Comparison of ENCODE assay signal across 21 cellular contexts in genomic region chr6:103937389-103937788, GRCh38.
A peak's percentile ranks its signal among the peaks of the same experiment; 100 is the strongest.
DNase-seq lines count a peak whose midpoint lies in the region; ATAC-seq, FAIRE-seq and TF ChIP-seq lines count a peak whose summit lies in the region.
"Had no signal": no experiment of that assay in that cellular context is flagged by ENCODE, and none has a peak within 500 bp of the region (broad histone marks: within the 10 kb centered on the region; RNA-seq: fewer than 3 reads in every experiment).

No MANE protein-coding gene starts in this region.

- no peak for TF ChIP-seq EP300 in A549 (IDR thresholded peaks at IDR 0.05)
- TF ChIP-seq EP300 in K562 (IDR thresholded peaks at IDR 0.05; ENCODE audit: low read length), result no peak

- H3K27ac ChIP-seq in A549 (no peak overlapping the region), GM23338 (ENCODE audit: low read depth) (no peak overlapping the region), K562 (ENCODE audit: extremely low read depth, low read depth, low read length) (no peak overlapping the region)
- H3K27ac ChIP-seq: BLaER1 treated with 17β-estradiol and CSF1 and Interleukin-3, amounts not matched to agents 10 nM and 100 nM; C4-2B had no signal

- no peaks in the 10 kb centered on the region for H3K4me1 Mint-ChIP-seq in GM23338
- H3K4me1 Mint-ChIP-seq: B cell had no signal

- H3K4me3 Mint-ChIP-seq in GM23338, result no peak overlapping the region
- H3K4me3 Mint-ChIP-seq: B cell; CD4-positive, alpha-beta T cell; CD8-positive, alpha-beta T cell had no signal

- CTCF ChIA-PET in A549 (lab: Yijun Ruan, JAX) (no interaction called here), K562 (lab: Yijun Ruan, JAX; ENCODE audit: low intra/inter-chr PET ratio) (no interaction called here)

- DNase-seq in A549 (ENCODE audit: low read depth in 1 of 2, low spot score in 1 of 2) (no peak), GM23338 (ENCODE audit: low spot score) (no peak), K562 (ENCODE audit: extremely low read depth in 1 of 4, low spot score in 3 of 4) (no peak), NCI-H1105 treated with DMSO at 0.1 percent for 48 hours (lab: John Stamatoyannopoulos, UW) (no peak), HUDEP-2 (lab: John Stamatoyannopoulos, UW; ENCODE audit: unreplicated experiment in 76 of 76) (no peak)
- DNase-seq: 8988T; AML-193; Caco-2; Calu3; CD4-positive, alpha-beta T cell; CD8-positive, alpha-beta T cell; DMS79 treated with DMSO at 0.1 percent for 48 hours; GF-D8 had no signal

- H3K4me2 ChIP-seq in A549 (no peak overlapping the region), GM23338 (no peak overlapping the region), K562 (ENCODE audit: insufficient read depth, low read length) (no peak overlapping the region)
- H3K4me2 ChIP-seq: BLaER1 treated with 17β-estradiol and CSF1 and Interleukin-3, amounts not matched to agents 10 nM and 100 nM had no signal

- no peaks in the 10 kb centered on the region for H3K27me3 Mint-ChIP-seq in GM23338 (ENCODE audit: insufficient read depth, low read depth, poor library complexity)
- H3K27me3 Mint-ChIP-seq: B cell; CD4-positive, alpha-beta T cell had no signal

- H3K9me3 Mint-ChIP-seq in GM23338, result no peaks in the 10 kb centered on the region

- no peaks in the 10 kb centered on the region for H3K36me3 Mint-ChIP-seq in GM23338 (ENCODE audit: low read depth)
- H3K36me3 Mint-ChIP-seq: CD8-positive, alpha-beta T cell had no signal

- no peaks in the 10 kb centered on the region for H3K9me3 ChIP-seq in A549
- no peaks in the 10 kb centered on the region for H3K9me3 ChIP-seq in K562 (replicated peaks; ENCODE audit: control insufficient read depth, insufficient read depth, low read depth, low read length)
- H3K9me3 ChIP-seq: Caco-2 had no signal

- H3K4me1 ChIP-seq in A549 (no peaks in the 10 kb centered on the region), GM23338 (ENCODE audit: insufficient read depth) (no peaks in the 10 kb centered on the region), K562 (replicated peaks in 1 of 2; ENCODE audit: control insufficient read depth in 2 of 2, insufficient read depth in 2 of 2, low read length in 2 of 2) (no peaks in the 10 kb centered on the region)
- H3K4me1 ChIP-seq: Caco-2 had no signal

- 0 out of 2 replicates have a peak overlapping the region, but pooled peaks have one; percentile 50 for H3K27ac Mint-ChIP-seq in GM23338
- H3K27ac Mint-ChIP-seq: B cell; CD4-positive, alpha-beta T cell; CD8-positive, alpha-beta T cell had no signal

- H3K9ac ChIP-seq in K562 (ENCODE audit: insufficient read depth in 1 of 2, low read depth in 2 of 2, low read length in 2 of 2), result no peak overlapping the region
- H3K9ac ChIP-seq: BLaER1 treated with 17β-estradiol and CSF1 and Interleukin-3, amounts not matched to agents 10 nM and 100 nM had no signal

- H2AFZ ChIP-seq in GM23338 (no peak overlapping the region), K562 (ENCODE audit: low read depth, low read length) (no peak overlapping the region)

- TF ChIP-seq RAD21 in A549 (conservative IDR thresholded peaks at IDR 0.05 in 1 of 2, IDR thresholded peaks at IDR 0.05 in 1 of 2), result no peak
- no peak for TF ChIP-seq RAD21 in K562 (CRISPR knock-in tag; conservative IDR thresholded peaks at IDR 0.05 in 1 of 2, IDR thresholded peaks at IDR 0.05 in 1 of 2)

- POLR2A ChIA-PET in A549 (lab: Yijun Ruan, JAX) (no interaction called here), K562 (lab: Yijun Ruan, JAX) (no interaction called here)

- H3K27me3 ChIP-seq in GM23338 (ENCODE audit: insufficient read depth) (no peaks in the 10 kb centered on the region), K562 (ENCODE audit: control insufficient read depth in 2 of 2, insufficient read depth in 2 of 2, low read length in 2 of 2) (no peaks in the 10 kb centered on the region)
- H3K27me3 ChIP-seq: BLaER1 treated with 17β-estradiol and CSF1 and Interleukin-3, amounts not matched to agents 10 nM and 100 nM had no signal

- no peaks in the 10 kb centered on the region; the same call in 1 of the 2 replicates for H3K36me3 ChIP-seq in GM23338 (ENCODE audit: insufficient read depth)
- no peaks in the 10 kb centered on the region for H3K36me3 ChIP-seq in K562 (ENCODE audit: control insufficient read depth, insufficient read depth, low read length)
- H3K36me3 ChIP-seq: BLaER1 treated with 17β-estradiol and CSF1 and Interleukin-3, amounts not matched to agents 10 nM and 100 nM had no signal

- intact Hi-C loops in K562 (cut with micrococcal nuclease), result no loop called here

- H3K79me2 ChIP-seq in GM23338 (replicated peaks; ENCODE audit: insufficient read depth) (no peaks in the 10 kb centered on the region), K562 (ENCODE audit: control insufficient read depth, insufficient read depth, low read length) (no peaks in the 10 kb centered on the region)

- no peak for ATAC-seq in A549
- ATAC-seq in GM23338, result no peak
- no peak for ATAC-seq in K562
- ATAC-seq: CD8-positive, alpha-beta T cell had no signal

- H3K4me3 ChIP-seq in A549, result no peak overlapping the region
- H3K4me3 ChIP-seq in GM23338, result no peak overlapping the region
- no peak overlapping the region for H3K4me3 ChIP-seq in K562
- H3K4me3 ChIP-seq: BLaER1 treated with 17β-estradiol and CSF1 and Interleukin-3, amounts not matched to agents 10 nM and 100 nM had no signal

- no peak for FAIRE-seq in A549 (lab: Jason Lieb, UNC)
- no peak for FAIRE-seq in K562 (lab: Jason Lieb, UNC)
- FAIRE-seq: A204.1, D721Med, G401.6, GM12891, GM19239 had no signal

- no TSS peak for BruUV-seq in K562 (replicated peaks; lab: Mats Ljungman, UMichigan)

- TF ChIP-seq POLR2A in A549 (IDR thresholded peaks at IDR 0.05; ENCODE audit: low read length) (no peak), K562 (conservative IDR thresholded peaks at IDR 0.05) (no peak)

- H3K9me1 ChIP-seq in K562 (ENCODE audit: control insufficient read depth, insufficient read depth, low read length), result no peaks in the 10 kb centered on the region

- in situ Hi-C loops in K562 (cut with MboI), result no loop called here

- H4K20me1 ChIP-seq in GM23338 (replicated peaks; ENCODE audit: insufficient read depth) (no peaks in the 10 kb centered on the region), K562 (replicated peaks; ENCODE audit: control insufficient read depth, insufficient read depth, low read length) (no peaks in the 10 kb centered on the region)
- H4K20me1 ChIP-seq: BLaER1 treated with 17β-estradiol and CSF1 and Interleukin-3, amounts not matched to agents 10 nM and 100 nM had no signal

- H3F3A ChIP-seq in GM23338 (replicated peaks; ENCODE audit: low read depth), result no peaks in the 10 kb centered on the region

- no peak for TF ChIP-seq CTCF in A549 (IDR thresholded peaks at IDR 0.05)
- no peak for TF ChIP-seq CTCF in GM23338 (conservative IDR thresholded peaks at IDR 0.05; ENCODE audit: low read depth in 2 of 2)
- no peak for TF ChIP-seq CTCF in K562 (IDR thresholded peaks at IDR 0.05 in 2 of 3, conservative IDR thresholded peaks at IDR 0.05 in 1 of 3; ENCODE audit: insufficient read depth in 2 of 3, low read depth in 1 of 3, low read length in 3 of 3)

- peaks cover 3% of the 10 kb centered on the region; the same call in 1 of the 2 replicates for H3K9me2 ChIP-seq in GM23338 (ENCODE audit: insufficient read depth)

TF ChIP-seq in A549, 52 proteins besides CTCF, POLR2A, EP300 and RAD21:
- TF ChIP-seq ESRRA (IDR thresholded peaks at IDR 0.05; ENCODE audit: borderline replicate concordance, low read length) (no peak), MAFK (IDR thresholded peaks at IDR 0.05; ENCODE audit: partially characterized antibody) (peak; percentile 40)

TF ChIP-seq in GM23338, 12 proteins besides CTCF, POLR2A, EP300 and RAD21 (continues in another document):
- TF ChIP-seq ETS1 (IDR thresholded peaks at IDR 0.05), result no peak

TF ChIP-seq in K562, 482 proteins besides CTCF, POLR2A, EP300 and RAD21:
- TF ChIP-seq CEBPB (tag; IDR thresholded peaks at IDR 0.05), result no peak
- peak; percentile 20; the same call in 1 of the 2 replicates for TF ChIP-seq ZNF316 (IDR thresholded peaks at IDR 0.05)

Comparison
In these comparisons a context has a peak if more than half of its experiments do, and no peak if none do; other contexts are left out.
1. Of the 35 proteins assayed by ChIP-seq in both K562 and A549: peak only in K562: none; only in A549: MAFK; in both: none; in neither: 34.